ENCODE assay signal across 20 cellular contexts in the genomic region with DNA sequence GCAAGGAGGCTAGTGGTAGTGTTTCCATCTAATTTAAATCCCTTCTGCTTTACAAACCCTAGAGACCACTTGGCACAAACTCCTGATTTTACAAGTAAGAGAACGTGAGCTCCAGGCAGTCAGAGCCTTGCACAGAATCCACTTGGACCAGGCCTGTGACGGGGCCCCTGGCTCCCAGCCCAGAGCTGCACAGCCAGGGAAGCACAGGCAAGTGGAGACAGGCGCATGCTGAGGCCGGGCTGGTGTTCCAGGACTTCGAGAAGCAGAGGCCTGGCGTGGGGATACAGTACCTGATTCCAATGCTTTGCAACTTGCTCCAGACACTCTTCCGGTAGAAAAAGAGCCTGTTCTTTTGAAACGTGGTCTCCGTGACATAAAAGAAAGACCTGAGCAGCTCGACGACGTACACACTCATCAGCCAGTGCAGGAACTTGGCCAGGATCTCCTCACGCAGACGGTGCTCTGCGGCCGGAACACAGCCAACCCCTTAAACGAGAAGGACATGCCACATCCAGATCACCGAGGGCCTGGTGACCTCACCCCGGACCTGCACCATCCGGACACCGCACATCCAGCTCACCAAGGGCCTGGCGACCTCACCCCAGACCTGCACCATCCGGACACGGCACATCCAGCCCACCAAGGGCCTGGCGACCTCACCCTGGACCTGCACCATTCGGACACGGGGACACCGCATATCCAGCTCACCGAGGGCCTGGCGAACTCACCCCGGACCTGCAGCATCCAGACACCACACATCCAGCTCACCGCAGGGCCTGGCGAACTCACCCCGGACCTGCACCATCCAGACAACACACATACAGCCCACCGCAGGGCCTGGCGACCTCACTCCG. TPM values are rescaled to one million over a fixed set of nuclear protein-coding genes. Genes with fewer than 3 reads are reported as not detected.
DNase-seq lines count a peak whose midpoint lies in the region; FAIRE-seq and TF ChIP-seq lines count a peak whose summit lies in the region.
"Had no signal": no experiment of that assay in that cellular context is flagged by ENCODE, and none has a peak within 500 bp of the region (broad histone marks: within the 10 kb centered on the region; RNA-seq: fewer than 3 reads in every experiment).

No MANE protein-coding gene starts in this region.

- no peaks in the 10 kb centered on the region for H3K27me3 Mint-ChIP-seq in chondrocyte (ENCODE audit: low read depth)
- H3K27me3 Mint-ChIP-seq in neural progenitor cell (ENCODE audit: insufficient read depth, low read depth) = no peaks in the 10 kb centered on the region
- H3K27me3 Mint-ChIP-seq: naive B cell had no signal

- intact Hi-C loops in ascending aorta (cut with DNase I) = no loop called here

- H3K4me3 Mint-ChIP-seq in chondrocyte (ENCODE audit: unreplicated experiment) (no peak overlapping the region), neural progenitor cell (no peak overlapping the region)
- H3K4me3 Mint-ChIP-seq: naive B cell; T-helper 2 cell treated with Interferon-gamma antibody and Interleukin-4, amounts not matched to agents 5 μg/mL and 100 μg/mL, for 36 hours had no signal

- FAIRE-seq in RCC 7860 (lab: Jason Lieb, UNC) = no peak
- FAIRE-seq: GM19239, HepG2 had no signal

- H3K27me3 ChIP-seq in neural progenitor cell (no peaks in the 10 kb centered on the region), ascending aorta (no peaks in the 10 kb centered on the region)
- H3K27me3 ChIP-seq: body of pancreas had no signal

- H3K9me3 ChIP-seq in neural progenitor cell (ENCODE audit: low read depth) (no peaks in the 10 kb centered on the region), ascending aorta (peaks cover 0 to 6% of the 10 kb centered on the region in 2 donors)
- H3K9me3 ChIP-seq: body of pancreas had no signal

- H3K36me3 ChIP-seq in neural progenitor cell (no peaks in the 10 kb centered on the region), ascending aorta (no peaks in the 10 kb centered on the region)

- H3K4me3 ChIP-seq in neural progenitor cell (no peak overlapping the region), ascending aorta (no peak overlapping the region)
- H3K4me3 ChIP-seq: body of pancreas had no signal

- H3K9me3 Mint-ChIP-seq in chondrocyte (ENCODE audit: low read depth) (peaks cover under 1% of the 10 kb centered on the region), neural progenitor cell (no peaks in the 10 kb centered on the region)
- H3K9me3 Mint-ChIP-seq: T-helper 2 cell treated with Interferon-gamma antibody and Interleukin-4, amounts not matched to agents 5 μg/mL and 100 μg/mL, for 36 hours had no signal

- H2AFZ ChIP-seq in neural progenitor cell (replicated peaks) = no peak overlapping the region

- H3K9ac ChIP-seq in neural progenitor cell = no peak overlapping the region

- H3F3A ChIP-seq in neural progenitor cell (ENCODE audit: low read depth) = no peaks in the 10 kb centered on the region

- no peak overlapping the region for H3K4me2 ChIP-seq in neural progenitor cell

- TF ChIP-seq CTCF in chondrocyte (IDR thresholded peaks at IDR 0.05) (no peak), neural progenitor cell (IDR thresholded peaks at IDR 0.05) (no peak), ascending aorta (IDR thresholded peaks at IDR 0.05) (no peak)

- H3K36me3 Mint-ChIP-seq in chondrocyte (ENCODE audit: low read depth) (no peaks in the 10 kb centered on the region), neural progenitor cell (peaks cover 3% of the 10 kb centered on the region)
- H3K36me3 Mint-ChIP-seq: naive B cell had no signal

- H4K20me1 ChIP-seq in neural progenitor cell (ENCODE audit: low read depth) = no peaks in the 10 kb centered on the region

- H3K79me2 ChIP-seq in neural progenitor cell (ENCODE audit: low read depth) = no peaks in the 10 kb centered on the region

- no peaks in the 10 kb centered on the region for H3K4me1 Mint-ChIP-seq in chondrocyte (ENCODE audit: low read depth)
- no peaks in the 10 kb centered on the region for H3K4me1 Mint-ChIP-seq in neural progenitor cell
- H3K4me1 Mint-ChIP-seq: naive B cell had no signal

- no peak overlapping the region for H3K27ac Mint-ChIP-seq in chondrocyte (ENCODE audit: unreplicated experiment)
- H3K27ac Mint-ChIP-seq in neural progenitor cell = peak overlapping the region; percentile 46
- H3K27ac Mint-ChIP-seq: naive B cell; T-helper 2 cell treated with Interferon-gamma antibody and Interleukin-4, amounts not matched to agents 5 μg/mL and 100 μg/mL, for 36 hours had no signal

- peak; percentile 46 for DNase-seq in ELR (ENCODE audit: low read depth)
- DNase-seq in NCI-H1694 (lab: John Stamatoyannopoulos, UW) = peak; percentile 80
- DNase-seq in chondrocyte (ENCODE audit: low spot score) = peak; percentile 66
- DNase-seq in neural progenitor cell (ENCODE audit: low spot score) = no peak
- no peak for DNase-seq in ascending aorta (ENCODE audit: low spot score in 2 of 2)
- no peak for DNase-seq in DMS53 treated with DMSO at 0.1 percent for 48 hours (lab: John Stamatoyannopoulos, UW; ENCODE audit: unreplicated experiment)
- DNase-seq in RCC 7860 (ENCODE audit: low spot score) = no peak
- DNase-seq: activated CD4-positive, alpha-beta T cell treated with anti-CD3 and anti-CD28 coated beads, Interleukin-2, amount 50 U/mL, for 1 hour; body of pancreas; naive B cell; NCI-H1048; NCI-H774; stimulated activated CD4-positive, alpha-beta T cell treated with anti-CD3 and anti-CD28 coated beads, Interleukin-2, amount 100 ng/mL, for 24 hours had no signal

- H3K27ac ChIP-seq in neural progenitor cell (no peak overlapping the region), ascending aorta (no peak overlapping the region)
- H3K27ac ChIP-seq: body of pancreas, C4-2B had no signal

- H3K4me1 ChIP-seq in neural progenitor cell (no peaks in the 10 kb centered on the region), ascending aorta (no peaks in the 10 kb centered on the region)
- H3K4me1 ChIP-seq: body of pancreas had no signal

RNA-seq across cellular contexts. Expression of a gene that starts 12.5 kb away (rescaled TPM):
- total RNA-seq in chondrocyte (not detected in 3 replicates), neural progenitor cell (ENCODE audit: low replicate concordance) (2.4 and 14.8 TPM in 2 replicates), ascending aorta (not detected)
- total RNA-seq: body of pancreas, kidney epithelial cell, renal cortical epithelial cell, ureter had no signal

RNA-seq across cellular contexts. Expression of a gene that starts 57.2 kb away (rescaled TPM):
- total RNA-seq in chondrocyte = not detected in 3 replicates
- total RNA-seq in neural progenitor cell (ENCODE audit: low replicate concordance) = not detected in 2 replicates
- total RNA-seq in ascending aorta = not detected
- total RNA-seq: body of pancreas, HepG2, kidney epithelial cell, renal cortical epithelial cell, ureter had no signal

Comparison
In these comparisons a context has a peak if more than half of its experiments do, and no peak if none do; other contexts are left out.
1. DNase-seq: peak in ELR (single experiment), NCI-H1694 (single experiment) and chondrocyte (single experiment); none in neural progenitor cell (single experiment), ascending aorta (0 of 2), DMS53 treated with DMSO at 0.1 percent for 48 hours (single experiment) and RCC 7860 (single experiment).